14 cellular contexts compared by ENCODE assay signal in the genomic region with DNA sequence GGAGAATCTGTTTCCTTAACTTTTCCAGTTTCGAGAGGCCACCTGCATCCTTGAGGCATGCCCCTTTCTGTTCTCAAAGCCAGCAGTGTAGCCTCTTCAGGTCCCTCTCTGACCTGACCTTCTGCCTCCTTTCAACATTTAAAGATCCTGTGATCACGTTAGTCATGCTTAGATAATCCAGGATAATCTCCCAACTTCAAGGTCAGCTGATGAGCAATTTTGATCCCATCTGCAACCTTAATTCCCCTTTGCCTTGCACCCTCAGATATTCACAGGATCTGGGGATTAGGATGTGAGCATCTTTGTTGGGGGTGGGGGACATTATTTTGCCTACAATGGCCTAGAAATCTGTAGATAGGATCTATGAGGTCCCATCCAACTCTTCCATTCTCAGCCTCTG. TPM values are rescaled to one million over a fixed set of nuclear protein-coding genes. Genes with fewer than 3 reads are reported as not detected.
DNase-seq lines count a peak whose midpoint lies in the region; ATAC-seq, FAIRE-seq and TF ChIP-seq lines count a peak whose summit lies in the region.
"Had no signal": no experiment of that assay in that cellular context is flagged by ENCODE, and none has a peak within 500 bp of the region (broad histone marks: within the 10 kb centered on the region; RNA-seq: fewer than 3 reads in every experiment).

No MANE protein-coding gene starts in this region.

- no peak for TF ChIP-seq EP300 in GM12878 (IDR thresholded peaks at IDR 0.05; ENCODE audit: borderline replicate concordance in 1 of 2, control insufficient read depth in 1 of 2, low read depth in 2 of 2, low read length in 2 of 2)

- no peaks in the 10 kb centered on the region for H3K27me3 Mint-ChIP-seq in activated naive CD4-positive, alpha-beta T cell treated with anti-CD3 and anti-CD28 coated beads, Interleukin-2, amount 50 U/mL, for 24 hours
- no peaks in the 10 kb centered on the region for H3K27me3 Mint-ChIP-seq in naive thymus-derived CD4-positive, alpha-beta T cell
- H3K27me3 Mint-ChIP-seq: stimulated activated naive B cell treated with anti-CD40 and anti-IgM and Interleukin-4, amounts not matched to agents 10 μg/mL and 1 μg/mL and 100 μg/mL, for 72 hours had no signal

- CTCF ChIA-PET in PC-9 (lab: Charles Lee): no interaction called here
- CTCF ChIA-PET in GM12878 (lab: Yijun Ruan, JAX): interaction anchor here (1.1 to 3.2 kb wide), 6 partner anchors 134 to 273 kb away, joined by 3 to 25 read pairs (median 8); a partner anchor contains a TSS
- CTCF ChIA-PET in HEK293T (lab: Yijun Ruan, JAX): interaction anchor here (0.5 kb wide), 1 partner anchor 83 kb away, joined by 3 read pairs; no protein-coding TSS in a partner anchor
- CTCF ChIA-PET in naive thymus-derived CD4-positive, alpha-beta T cell (lab: Charles Lee): no interaction called here

- FAIRE-seq in GM12878 (lab: Jason Lieb, UNC): no peak

- H3K27ac Mint-ChIP-seq in activated naive CD4-positive, alpha-beta T cell treated with anti-CD3 and anti-CD28 coated beads, Interleukin-2, amount 50 U/mL, for 24 hours: peak overlapping the region; percentile 35
- H3K27ac Mint-ChIP-seq in naive thymus-derived CD4-positive, alpha-beta T cell: peak overlapping the region in 4 of 9 donors; percentile 54 to 96 (median 77)

- H2AFZ ChIP-seq in PC-9 (no peak overlapping the region), GM12878 (ENCODE audit: control insufficient read depth, low read depth, low read length) (peak overlapping the region; percentile 2; the same call in 1 of the 2 replicates)

- H3K4me1 Mint-ChIP-seq in activated naive CD4-positive, alpha-beta T cell treated with anti-CD3 and anti-CD28 coated beads, Interleukin-2, amount 50 U/mL, for 24 hours: peaks cover 49% of the 10 kb centered on the region
- H3K4me1 Mint-ChIP-seq in naive thymus-derived CD4-positive, alpha-beta T cell: peaks cover 23 to 75% (median 38%) of the 10 kb centered on the region in 7 donors

- RAD21 ChIA-PET in GM12878 (lab: Charles Lee; ENCODE audit: unreplicated experiment): interaction anchor here (1.4 to 2.3 kb wide), 6 partner anchors 24 to 223 kb away, joined by 5 to 10 read pairs (median 6); no protein-coding TSS in a partner anchor

- H3K9me2 ChIP-seq in PC-9 (ENCODE audit: insufficient read depth): no peaks in the 10 kb centered on the region

- H3K4me3 Mint-ChIP-seq in activated naive CD4-positive, alpha-beta T cell treated with anti-CD3 and anti-CD28 coated beads, Interleukin-2, amount 50 U/mL, for 24 hours: no peak overlapping the region
- peak overlapping the region in 5 of 10 donors; percentile 34 to 88 (median 71) for H3K4me3 Mint-ChIP-seq in naive thymus-derived CD4-positive, alpha-beta T cell

- H3K79me2 ChIP-seq in PC-9 (ENCODE audit: low read depth) (peaks cover 40% of the 10 kb centered on the region), GM12878 (ENCODE audit: control insufficient read depth, insufficient read depth, low read length) (no peaks in the 10 kb centered on the region)

- no peak for TF ChIP-seq RAD21 in GM12878 (IDR thresholded peaks at IDR 0.05; ENCODE audit: insufficient read depth, low read depth, low read length)

- BruUV-seq in PC-9 (replicated peaks; lab: Mats Ljungman, UMichigan) (no TSS peak), GM12878 (replicated peaks; lab: Mats Ljungman, UMichigan) (no TSS peak)

- TF ChIP-seq CTCF in PC-9 (conservative IDR thresholded peaks at IDR 0.05): no peak
- no peak for TF ChIP-seq CTCF in GM12878 (IDR thresholded peaks at IDR 0.05 in 2 of 3, conservative IDR thresholded peaks at IDR 0.05 in 1 of 3; ENCODE audit: control insufficient read depth in 2 of 3, extremely low read depth in 1 of 3, insufficient read depth in 1 of 3, low read depth in 3 of 3, low read length in 3 of 3)

- intact Hi-C loops in PC-9 (cut with micrococcal nuclease; ENCODE audit: unreplicated experiment): no loop called here
- intact Hi-C loops in GM12878 (cut with micrococcal nuclease; ENCODE audit: unreplicated experiment): loop anchor here (10.0 kb wide), 1 partner anchor 103 kb away; a partner anchor contains a TSS
- intact Hi-C loops in naive thymus-derived CD4-positive, alpha-beta T cell (cut with micrococcal nuclease): no loop called here

- no peaks in the 10 kb centered on the region for H3K9me3 ChIP-seq in PC-9 (ENCODE audit: insufficient read depth, low read depth)
- H3K9me3 ChIP-seq in GM12878 (replicated peaks; ENCODE audit: control insufficient read depth, insufficient read depth, low read length): no peaks in the 10 kb centered on the region
- H3K9me3 ChIP-seq in thymus (ENCODE audit: control insufficient read depth): no peaks in the 10 kb centered on the region
- no peaks in the 10 kb centered on the region for H3K9me3 ChIP-seq in naive thymus-derived CD4-positive, alpha-beta T cell (ENCODE audit: control insufficient read depth in 2 of 3, low read length in 3 of 3)
- H3K9me3 ChIP-seq: heart right ventricle, tibial nerve had no signal

- H3K9me3 Mint-ChIP-seq in activated naive CD4-positive, alpha-beta T cell treated with anti-CD3 and anti-CD28 coated beads, Interleukin-2, amount 50 U/mL, for 24 hours: no peaks in the 10 kb centered on the region
- peaks cover 0 to 3% (median 0%) of the 10 kb centered on the region in 11 donors for H3K9me3 Mint-ChIP-seq in naive thymus-derived CD4-positive, alpha-beta T cell
- H3K9me3 Mint-ChIP-seq: stimulated activated naive B cell treated with anti-CD40 and anti-IgM and Interleukin-4, amounts not matched to agents 10 μg/mL and 1 μg/mL and 100 μg/mL, for 72 hours had no signal

- peaks cover 41% of the 10 kb centered on the region for H3F3A ChIP-seq in PC-9 (ENCODE audit: insufficient read depth, low read depth)

- H3K36me3 Mint-ChIP-seq in activated naive CD4-positive, alpha-beta T cell treated with anti-CD3 and anti-CD28 coated beads, Interleukin-2, amount 50 U/mL, for 24 hours: no peaks in the 10 kb centered on the region
- peaks cover 0 to 1% (median 0%) of the 10 kb centered on the region in 5 donors for H3K36me3 Mint-ChIP-seq in naive thymus-derived CD4-positive, alpha-beta T cell
- H3K36me3 Mint-ChIP-seq: stimulated activated naive B cell treated with anti-CD40 and anti-IgM and Interleukin-4, amounts not matched to agents 10 μg/mL and 1 μg/mL and 100 μg/mL, for 72 hours had no signal

- H3K27ac ChIP-seq in PC-9: 0 out of 2 replicates have a peak overlapping the region, but pooled peaks have one; percentile 15
- H3K27ac ChIP-seq in GM12878 (ENCODE audit: control insufficient read depth, insufficient read depth): peak overlapping the region; percentile 87
- peak overlapping the region; percentile 37 for H3K27ac ChIP-seq in thymus (ENCODE audit: low read depth)
- H3K27ac ChIP-seq in naive thymus-derived CD4-positive, alpha-beta T cell (ENCODE audit: low read depth, low read length): no peak overlapping the region

- H3K36me3 ChIP-seq in PC-9 (ENCODE audit: low read depth) (0 out of 2 replicates have a peak, but pooled peaks cover 4% of the 10 kb centered on the region), GM12878 (ENCODE audit: control insufficient read depth in 2 of 2, insufficient read depth in 2 of 2, low read length in 1 of 2) (no peaks in the 10 kb centered on the region), thymus (ENCODE audit: control insufficient read depth, insufficient read depth) (no peaks in the 10 kb centered on the region)
- H3K36me3 ChIP-seq in naive thymus-derived CD4-positive, alpha-beta T cell (ENCODE audit: control insufficient read depth in 2 of 3, insufficient read depth in 3 of 3, low read length in 3 of 3): no peaks in the 10 kb centered on the region
- H3K36me3 ChIP-seq: heart right ventricle, tibial nerve had no signal

- in situ Hi-C loops in GM12878 (cut with MboI): loop anchor here (10.0 kb wide), 1 partner anchor 233 kb away; no protein-coding TSS in a partner anchor

- DNase-seq in activated naive CD4-positive, alpha-beta T cell treated with Interleukin-2 at 50 U/mL for 16 hours: no peak
- DNase-seq in PC-9 (no peak), GM12878 (ENCODE audit: low read depth, low spot score) (no peak), HEK293T (ENCODE audit: extremely low spot score) (no peak)
- no peak for DNase-seq in naive thymus-derived CD4-positive, alpha-beta T cell
- DNase-seq in activated effector memory CD4-positive, alpha-beta T cell treated with anti-CD3 and anti-CD28 coated beads, Interleukin-2, amount 50 U/mL, for 16 hours: no peak
- DNase-seq: heart right ventricle; NCI-H187 treated with DMSO at 0.1 percent for 48 hours; RPMI8226; stimulated activated naive B cell treated with anti-CD40 and anti-IgM and Interleukin-4, amounts not matched to agents 10 μg/mL and 1 μg/mL and 100 μg/mL, for 72 hours had no signal

- ATAC-seq in GM12878: no peak
- no peak for ATAC-seq in naive thymus-derived CD4-positive, alpha-beta T cell

- no peak for TF ChIP-seq POLR2A in GM12878 (IDR thresholded peaks at IDR 0.05; ENCODE audit: low read depth, low read length)

- POLR2A ChIA-PET in PC-9 (lab: Charles Lee; ENCODE audit: unreplicated experiment): no interaction called here
- POLR2A ChIA-PET in GM12878 (lab: Charles Lee): interaction anchor here (0.8 to 1.9 kb wide), 5 partner anchors 89 to 272 kb away, joined by 3 to 6 read pairs (median 4); a partner anchor contains a TSS
- POLR2A ChIA-PET in HEK293T (lab: Yijun Ruan, JAX): no interaction called here
- POLR2A ChIA-PET in naive thymus-derived CD4-positive, alpha-beta T cell (lab: Charles Lee): interaction anchor here (0.6 to 1.4 kb wide), 4 partner anchors 91 to 279 kb away, joined by 3 to 4 read pairs (median 4); no protein-coding TSS in a partner anchor

- H3K4me1 ChIP-seq in PC-9 (replicated peaks; ENCODE audit: insufficient read depth): peaks cover 80% of the 10 kb centered on the region
- H3K4me1 ChIP-seq in GM12878 (ENCODE audit: control insufficient read depth, insufficient read depth, low read length): peaks cover 28% of the 10 kb centered on the region
- peaks cover 65% of the 10 kb centered on the region for H3K4me1 ChIP-seq in thymus (ENCODE audit: control insufficient read depth, insufficient read depth, low read length)
- H3K4me1 ChIP-seq in naive thymus-derived CD4-positive, alpha-beta T cell (ENCODE audit: control insufficient read depth in 2 of 2, insufficient read depth in 2 of 2, low read length in 2 of 2): peaks cover 27 to 55% of the 10 kb centered on the region in 2 donors

- 57% methylated on average over 2 of the region's 2 CpGs for WGBS in GM12878 (ENCODE audit: insufficient coverage, insufficient replicate concordance, low lambda C conversion rate, missing lambda C conversion rate)
- 98% methylated on average over 2 of the region's 2 CpGs for WGBS in thymus

- H3K27me3 ChIP-seq in PC-9 (ENCODE audit: insufficient read depth, low read depth) (no peaks in the 10 kb centered on the region), GM12878 (replicated peaks in 1 of 2; ENCODE audit: control insufficient read depth in 2 of 2, insufficient read depth in 2 of 2, low read length in 1 of 2) (no peaks in the 10 kb centered on the region), thymus (ENCODE audit: control insufficient read depth, insufficient read depth) (no peaks in the 10 kb centered on the region)
- H3K27me3 ChIP-seq in naive thymus-derived CD4-positive, alpha-beta T cell (ENCODE audit: control insufficient read depth in 2 of 2, insufficient read depth in 2 of 2, low read length in 2 of 2): no peaks in the 10 kb centered on the region
- H3K27me3 ChIP-seq: heart right ventricle, tibial nerve had no signal

- no peak overlapping the region for H3K4me2 ChIP-seq in PC-9
- H3K4me2 ChIP-seq in GM12878 (ENCODE audit: control insufficient read depth, insufficient read depth): peak overlapping the region; percentile 88

- no peaks in the 10 kb centered on the region for H4K20me1 ChIP-seq in PC-9 (ENCODE audit: insufficient read depth)
- H4K20me1 ChIP-seq in GM12878 (ENCODE audit: control insufficient read depth, insufficient read depth): no peaks in the 10 kb centered on the region

- SMC1A ChIA-PET in GM12878 (lab: Charles Lee; ENCODE audit: uncharacterized antibody, unreplicated experiment): interaction anchor here (1.1 to 3.1 kb wide), 4 partner anchors 96 to 223 kb away, joined by 3 to 15 read pairs (median 4); no protein-coding TSS in a partner anchor

- 0 out of 2 replicates have a peak overlapping the region, but pooled peaks have one; percentile 15 for H3K9ac ChIP-seq in GM12878 (ENCODE audit: control insufficient read depth, insufficient read depth, low read length)

- H3K4me3 ChIP-seq in PC-9 (no peak overlapping the region), GM12878 (no peak overlapping the region), thymus (ENCODE audit: low read length) (no peak overlapping the region)
- no peak overlapping the region for H3K4me3 ChIP-seq in naive thymus-derived CD4-positive, alpha-beta T cell (ENCODE audit: low read length)
- H3K4me3 ChIP-seq: tibial nerve had no signal

RNA-seq across cellular contexts. Expression of a gene that starts 8.0 kb away (rescaled TPM):
- total RNA-seq in PC-9 (2021) (173 and 178 TPM in 2 replicates), GM12878 (2014; rRNA removed) (0.34 TPM in 1 of 2 replicates, not detected in the other), GM12878 (2014; rRNA removed; fragmentation: Illumina TruSeq; extraction: Trizol) (0.13 and 0.28 TPM in 2 replicates), GM12878 (2021) (0.13 and 0.37 TPM in 2 replicates)
- total RNA-seq in GM12878 (2013; cell fraction: nucleolus; rRNA removed): 0.42 TPM in 1 of 2 replicates, not detected in the other
- polyA plus RNA-seq in GM12878 (2011; ENCODE audit: low read depth): not detected
- polyA plus RNA-seq in GM12878 (2011; rRNA removed) (0.04 TPM in 1 of 2 replicates, not detected in the other), GM12878 (2014; fragmentation: Illumina TruSeq; extraction: Trizol) (0.04 TPM in 1 of 2 replicates, not detected in the other), GM12878 (2014; fragmentation: Nextera tagmentation; extraction: Ambion mirVana) (not detected), GM12878 (2014; rRNA removed) (0.11 TPM in 1 of 2 replicates, not detected in the other), GM12878 (2016; fragmentation: Nextera tagmentation; extraction: Ambion mirVana) (not detected), thymus (10.9 TPM)
- 0.10 and 0.13 TPM in 2 replicates for polyA plus RNA-seq in GM12878 (2011; cell fraction: cytosol; rRNA removed)
- 0.06 and 0.15 TPM in 2 replicates for polyA plus RNA-seq in GM12878 (2011; cell fraction: nucleus; rRNA removed)
- polyA plus RNA-seq in GM12878 (2012): 0.08 TPM in 1 of 2 replicates, not detected in the other
- polyA minus RNA-seq in GM12878 (2011; rRNA and poly(A)+ RNA removed): not detected in 2 replicates
- not detected in 2 replicates for polyA minus RNA-seq in GM12878 (2011; cell fraction: cytosol; rRNA and poly(A)+ RNA removed)
- polyA minus RNA-seq in GM12878 (2011; cell fraction: nucleus; rRNA and poly(A)+ RNA removed): not detected in 2 replicates
- total RNA-seq in naive thymus-derived CD4-positive, alpha-beta T cell: 1 to 10 TPM; 1.9 to 4.8 (median 4.1) TPM
- polyA plus RNA-seq in naive thymus-derived CD4-positive, alpha-beta T cell: 10 to 100 TPM in 1 of 2 donors, 1 to 10 TPM in 1; 2.8 to 10.9 TPM
- total RNA-seq: activated CD8-positive, alpha-beta memory T cell treated with anti-CD3 and anti-CD28 coated beads for 36 hours had no signal

RNA-seq across cellular contexts. Expression of a gene that starts 48.1 kb away (rescaled TPM):
- total RNA-seq in PC-9 (2021): 49.9 and 55.7 TPM in 2 replicates
- total RNA-seq in GM12878 (2013; cell fraction: nucleolus; rRNA removed): 45.7 and 45.8 TPM in 2 replicates
- total RNA-seq in GM12878 (2014; rRNA removed): 23.7 and 28.9 TPM in 2 replicates
- total RNA-seq in GM12878 (2014; rRNA removed; fragmentation: Illumina TruSeq; extraction: Trizol): 35.4 and 37.0 TPM in 2 replicates
- 35.7 and 48.9 TPM in 2 replicates for total RNA-seq in GM12878 (2021)
- polyA plus RNA-seq in GM12878 (2011; ENCODE audit: low read depth): 26.3 TPM
- 56.2 and 57.5 TPM in 2 replicates for polyA plus RNA-seq in GM12878 (2011; rRNA removed)
- polyA plus RNA-seq in GM12878 (2011; cell fraction: cytosol; rRNA removed): 33.0 and 50.0 TPM in 2 replicates
- polyA plus RNA-seq in GM12878 (2011; cell fraction: nucleus; rRNA removed): 51.6 and 53.3 TPM in 2 replicates
- 20.9 and 27.9 TPM in 2 replicates for polyA plus RNA-seq in GM12878 (2012)
- polyA plus RNA-seq in GM12878 (2014; fragmentation: Illumina TruSeq; extraction: Trizol): 54.0 and 66.1 TPM in 2 replicates
- 10 to 100 TPM; 18.4 to 32.3 TPM for polyA plus RNA-seq in GM12878 (2014; fragmentation: Nextera tagmentation; extraction: Ambion mirVana)
- 38.3 and 39.6 TPM in 2 replicates for polyA plus RNA-seq in GM12878 (2014; rRNA removed)
- polyA plus RNA-seq in GM12878 (2016; fragmentation: Nextera tagmentation; extraction: Ambion mirVana): 10 to 100 TPM; 52.1 to 57.8 TPM
- 50.1 and 97.7 TPM in 2 replicates for polyA minus RNA-seq in GM12878 (2011; rRNA and poly(A)+ RNA removed)
- polyA minus RNA-seq in GM12878 (2011; cell fraction: cytosol; rRNA and poly(A)+ RNA removed): 32.9 and 35.0 TPM in 2 replicates
- 15.4 and 21.2 TPM in 2 replicates for polyA minus RNA-seq in GM12878 (2011; cell fraction: nucleus; rRNA and poly(A)+ RNA removed)
- 76.7 TPM for polyA plus RNA-seq in thymus
- 10 to 100 TPM; 39.3 to 63.2 (median 42.1) TPM for total RNA-seq in naive thymus-derived CD4-positive, alpha-beta T cell
- 10 to 100 TPM; 16.5 to 25.2 TPM for polyA plus RNA-seq in naive thymus-derived CD4-positive, alpha-beta T cell

RNA-seq across cellular contexts. Expression of a gene that starts 50.1 kb away (rescaled TPM):
- total RNA-seq in PC-9 (2021): 128 and 140 TPM in 2 replicates
- total RNA-seq in GM12878 (2013; cell fraction: nucleolus; rRNA removed): 34.0 and 34.9 TPM in 2 replicates
- 51.3 and 52.9 TPM in 2 replicates for total RNA-seq in GM12878 (2014; rRNA removed)
- 30.4 and 31.8 TPM in 2 replicates for total RNA-seq in GM12878 (2014; rRNA removed; fragmentation: Illumina TruSeq; extraction: Trizol)
- 66.8 and 74.0 TPM in 2 replicates for total RNA-seq in GM12878 (2021)
- polyA plus RNA-seq in GM12878 (2011; ENCODE audit: low read depth): 45.7 TPM
- polyA plus RNA-seq in GM12878 (2011; rRNA removed): 25.6 and 36.6 TPM in 2 replicates
- 38.0 and 43.8 TPM in 2 replicates for polyA plus RNA-seq in GM12878 (2011; cell fraction: cytosol; rRNA removed)
- polyA plus RNA-seq in GM12878 (2011; cell fraction: nucleus; rRNA removed): 35.1 and 43.0 TPM in 2 replicates
- polyA plus RNA-seq in GM12878 (2012): 64.1 and 66.2 TPM in 2 replicates
- 55.6 and 59.2 TPM in 2 replicates for polyA plus RNA-seq in GM12878 (2014; fragmentation: Illumina TruSeq; extraction: Trizol)
- polyA plus RNA-seq in GM12878 (2014; fragmentation: Nextera tagmentation; extraction: Ambion mirVana): 1 to 10 TPM; 3.4 to 6.6 TPM
- 40.3 and 43.4 TPM in 2 replicates for polyA plus RNA-seq in GM12878 (2014; rRNA removed)
- 10 to 100 TPM; 75.7 to 77.3 TPM for polyA plus RNA-seq in GM12878 (2016; fragmentation: Nextera tagmentation; extraction: Ambion mirVana)
- polyA minus RNA-seq in GM12878 (2011; rRNA and poly(A)+ RNA removed): 63.3 and 68.7 TPM in 2 replicates
- 19.8 and 22.1 TPM in 2 replicates for polyA minus RNA-seq in GM12878 (2011; cell fraction: cytosol; rRNA and poly(A)+ RNA removed)
- polyA minus RNA-seq in GM12878 (2011; cell fraction: nucleus; rRNA and poly(A)+ RNA removed): 12.8 and 16.7 TPM in 2 replicates
- 33.7 TPM for polyA plus RNA-seq in thymus
- 100 to 1,000 TPM in 1 of 5 experiments, 10 to 100 TPM in 4; 60.1 to 144 (median 66.3) TPM for total RNA-seq in naive thymus-derived CD4-positive, alpha-beta T cell
- polyA plus RNA-seq in naive thymus-derived CD4-positive, alpha-beta T cell: 100 to 1,000 TPM in 1 of 2 donors, 10 to 100 TPM in 1; 95.5 to 138 TPM

Comparison
In these comparisons a context has a peak if more than half of its experiments do, and no peak if none do; other contexts are left out.
1. RNA of a gene that starts 8.0 kb away (total RNA-seq): 173 to 178 TPM in PC-9; 1.9 to 4.8 TPM in naive thymus-derived CD4-positive, alpha-beta T cell and 0.13 to 0.42 TPM in GM12878; every median in the first group is over 10 times any median in the second.
2. CTCF ChIA-PET loops: an anchor here in GM12878 (1.1 to 3.2 kb wide) and HEK293T (0.5 kb wide); none called in PC-9 and naive thymus-derived CD4-positive, alpha-beta T cell.
3. POLR2A ChIA-PET loops: an anchor here in GM12878 (0.8 to 1.9 kb wide) and naive thymus-derived CD4-positive, alpha-beta T cell (0.6 to 1.4 kb wide); none called in PC-9 and HEK293T.